In genomic region chr5:148927307-148927946, GRCh38 we compare ENCODE assay signal across 19 cellular contexts.
"Had no signal": no experiment of that assay in that cellular context is flagged by ENCODE, and none has a peak within 500 bp of the region (broad histone marks: within the 10 kb centered on the region; RNA-seq: fewer than 3 reads in every experiment).

No MANE protein-coding gene starts in this region.

- H3K27ac ChIP-seq: coronary artery, ovary, suprapubic skin, thyroid gland had no signal

- H3K4me2 ChIP-seq: smooth muscle cell had no signal

- DNase-seq: effector CD4-positive, alpha-beta T cell; immature natural killer cell; left colon; left ventricle myocardium superior; mesendoderm; naive thymus-derived CD4-positive, alpha-beta T cell; nephron progenitor cell; ovary; right cardiac atrium; stimulated activated CD4-positive, alpha-beta T cell treated with anti-CD3 and anti-CD28 coated beads, Interleukin-4, amount 100 ng/mL, for 1 hour; stimulated activated CD8-positive, alpha-beta memory T cell treated with anti-CD3 and anti-CD28 coated beads, Interleukin-4, amount 100 ng/mL, for 48 hours; stimulated activated naive CD8-positive, alpha-beta T cell treated with anti-CD3 and anti-CD28 coated beads, Interleukin-15, Interleukin-2, amounts not matched to agents 100 U/mL and 50 U/mL, for 24 hours; thyroid gland had no signal

- H3K4me1 Mint-ChIP-seq: immature natural killer cell had no signal

- H3K4me3 ChIP-seq: coronary artery, lung, ovary, smooth muscle cell, suprapubic skin, thyroid gland had no signal

- H3K36me3 ChIP-seq: ovary, suprapubic skin, thyroid gland had no signal

- H3K4me3 Mint-ChIP-seq: immature natural killer cell; naive thymus-derived CD4-positive, alpha-beta T cell; nephron progenitor cell; stimulated activated effector memory CD8-positive, alpha-beta T cell treated with anti-CD3 and anti-CD28 coated beads, Interleukin-12 subunit alpha, Interleukin-12 subunit beta, amount 100 ng/mL, for 72 hours; type B pancreatic cell had no signal

- H3K4me1 ChIP-seq: suprapubic skin, thyroid gland had no signal

- H3K9me3 Mint-ChIP-seq: immature natural killer cell; nephron progenitor cell; stimulated activated effector memory CD8-positive, alpha-beta T cell treated with anti-CD3 and anti-CD28 coated beads, Interleukin-12 subunit alpha, Interleukin-12 subunit beta, amount 100 ng/mL, for 72 hours; type B pancreatic cell had no signal

- ATAC-seq: left colon; left ventricle myocardium superior; naive thymus-derived CD4-positive, alpha-beta T cell; right cardiac atrium; stimulated activated effector memory CD8-positive, alpha-beta T cell treated with anti-CD3 and anti-CD28 coated beads, Interleukin-12 subunit alpha, Interleukin-12 subunit beta, amount 100 ng/mL, for 72 hours; stimulated activated naive CD8-positive, alpha-beta T cell treated with anti-CD3 and anti-CD28 coated beads, Interleukin-15, Interleukin-2, amounts not matched to agents 100 U/mL and 50 U/mL, for 24 hours had no signal

- H3K27me3 ChIP-seq: ovary, suprapubic skin, thyroid gland had no signal

- H3K36me3 Mint-ChIP-seq: naive thymus-derived CD4-positive, alpha-beta T cell; stimulated activated effector memory CD8-positive, alpha-beta T cell treated with anti-CD3 and anti-CD28 coated beads, Interleukin-12 subunit alpha, Interleukin-12 subunit beta, amount 100 ng/mL, for 72 hours; type B pancreatic cell had no signal

- H3K9me3 ChIP-seq: ovary, suprapubic skin, thyroid gland had no signal

- H3K27ac Mint-ChIP-seq: naive thymus-derived CD4-positive, alpha-beta T cell; nephron progenitor cell; stimulated activated effector memory CD8-positive, alpha-beta T cell treated with anti-CD3 and anti-CD28 coated beads, Interleukin-12 subunit alpha, Interleukin-12 subunit beta, amount 100 ng/mL, for 72 hours; type B pancreatic cell had no signal
